Comparison of ENCODE assay signal across 1 cellular context in the genomic region with DNA sequence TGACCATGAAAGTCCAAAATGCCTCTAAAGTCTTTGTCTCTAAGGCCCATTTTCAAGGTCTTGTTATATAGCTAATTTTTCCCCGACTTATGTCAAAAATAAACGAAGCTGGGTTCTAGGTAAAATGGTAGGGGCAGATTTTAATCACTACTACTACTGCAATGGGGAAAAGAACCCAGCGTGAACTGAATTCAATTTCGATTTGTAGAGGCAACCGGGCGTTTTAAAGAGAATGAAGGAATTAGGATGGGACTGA.
TF ChIP-seq lines count a peak whose summit lies in the region.

No MANE protein-coding gene starts in this region.

TF ChIP-seq in endothelial cell of umbilical vein, 7 proteins besides CTCF, POLR2A, EP300 and RAD21:
- TF ChIP-seq MYC (IDR thresholded peaks at IDR 0.05; ENCODE audit: low read depth, low read length), result no peak
- no peak for TF ChIP-seq POLR2AphosphoS5 (IDR thresholded peaks at IDR 0.05; ENCODE audit: insufficient read depth, low read depth, low read length)
- no peak for TF ChIP-seq FOS (IDR thresholded peaks at IDR 0.05; ENCODE audit: borderline replicate concordance, insufficient read depth, low read length)
- TF ChIP-seq JUN (IDR thresholded peaks at IDR 0.05; ENCODE audit: borderline replicate concordance, insufficient read depth, insufficient read length, low read depth), result no peak
- no peak for TF ChIP-seq EZH2 (IDR thresholded peaks at IDR 0.05; ENCODE audit: borderline replicate concordance, low read depth, low read length, severe bottlenecking)
- TF ChIP-seq GATA2 (IDR thresholded peaks at IDR 0.05; ENCODE audit: insufficient read depth, insufficient read length, low read depth, low read length), result no peak
- TF ChIP-seq MAX (IDR thresholded peaks at IDR 0.05; ENCODE audit: insufficient read depth, insufficient read length), result no peak
